ENCODE assay signal across 2 cellular contexts in genomic region chr1:212012034-212012740, GRCh38.
TF ChIP-seq lines count a peak whose summit lies in the region.

No MANE protein-coding gene starts in this region.

TF ChIP-seq in A549, 52 proteins besides CTCF, POLR2A, EP300 and RAD21 (continued from another document):
- TF ChIP-seq CHD4 (IDR thresholded peaks at IDR 0.05; ENCODE audit: borderline replicate concordance): no peak
- no peak for TF ChIP-seq EHMT2 (IDR thresholded peaks at IDR 0.05; ENCODE audit: low read depth)
- TF ChIP-seq KDM5A (IDR thresholded peaks at IDR 0.05): no peak
- no peak for TF ChIP-seq HOXA7 (CRISPR knock-in tag; IDR thresholded peaks at IDR 0.05)
- no peak for TF ChIP-seq HEYL (CRISPR knock-in tag; IDR thresholded peaks at IDR 0.05)
- no peak for TF ChIP-seq E2F6 (IDR thresholded peaks at IDR 0.05; ENCODE audit: borderline replicate concordance, low read depth)
- TF ChIP-seq HMGXB4 (CRISPR knock-in tag; IDR thresholded peaks at IDR 0.05; ENCODE audit: borderline replicate concordance): no peak
- TF ChIP-seq HES2 (IDR thresholded peaks at IDR 0.05): no peak
- no peak for TF ChIP-seq POLR2AphosphoS2 (conservative IDR thresholded peaks at IDR 0.05; ENCODE audit: low read length)
- TF ChIP-seq JUN (IDR thresholded peaks at IDR 0.05): no peak
- TF ChIP-seq CEBPB (IDR thresholded peaks at IDR 0.05): peak in 1 of 2 experiments; percentile 72; a peak in 2 of 4 replicates
- no peak for TF ChIP-seq EHF (CRISPR knock-in tag; IDR thresholded peaks at IDR 0.05)
- peak; percentile 42; the same call in 1 of the 2 replicates for TF ChIP-seq MAX (IDR thresholded peaks at IDR 0.05)
- no peak for TF ChIP-seq RARB (CRISPR knock-in tag; IDR thresholded peaks at IDR 0.05)
- no peak for TF ChIP-seq RNF2 (IDR thresholded peaks at IDR 0.05; ENCODE audit: borderline replicate concordance, low read depth)
- TF ChIP-seq, protein P1, sequence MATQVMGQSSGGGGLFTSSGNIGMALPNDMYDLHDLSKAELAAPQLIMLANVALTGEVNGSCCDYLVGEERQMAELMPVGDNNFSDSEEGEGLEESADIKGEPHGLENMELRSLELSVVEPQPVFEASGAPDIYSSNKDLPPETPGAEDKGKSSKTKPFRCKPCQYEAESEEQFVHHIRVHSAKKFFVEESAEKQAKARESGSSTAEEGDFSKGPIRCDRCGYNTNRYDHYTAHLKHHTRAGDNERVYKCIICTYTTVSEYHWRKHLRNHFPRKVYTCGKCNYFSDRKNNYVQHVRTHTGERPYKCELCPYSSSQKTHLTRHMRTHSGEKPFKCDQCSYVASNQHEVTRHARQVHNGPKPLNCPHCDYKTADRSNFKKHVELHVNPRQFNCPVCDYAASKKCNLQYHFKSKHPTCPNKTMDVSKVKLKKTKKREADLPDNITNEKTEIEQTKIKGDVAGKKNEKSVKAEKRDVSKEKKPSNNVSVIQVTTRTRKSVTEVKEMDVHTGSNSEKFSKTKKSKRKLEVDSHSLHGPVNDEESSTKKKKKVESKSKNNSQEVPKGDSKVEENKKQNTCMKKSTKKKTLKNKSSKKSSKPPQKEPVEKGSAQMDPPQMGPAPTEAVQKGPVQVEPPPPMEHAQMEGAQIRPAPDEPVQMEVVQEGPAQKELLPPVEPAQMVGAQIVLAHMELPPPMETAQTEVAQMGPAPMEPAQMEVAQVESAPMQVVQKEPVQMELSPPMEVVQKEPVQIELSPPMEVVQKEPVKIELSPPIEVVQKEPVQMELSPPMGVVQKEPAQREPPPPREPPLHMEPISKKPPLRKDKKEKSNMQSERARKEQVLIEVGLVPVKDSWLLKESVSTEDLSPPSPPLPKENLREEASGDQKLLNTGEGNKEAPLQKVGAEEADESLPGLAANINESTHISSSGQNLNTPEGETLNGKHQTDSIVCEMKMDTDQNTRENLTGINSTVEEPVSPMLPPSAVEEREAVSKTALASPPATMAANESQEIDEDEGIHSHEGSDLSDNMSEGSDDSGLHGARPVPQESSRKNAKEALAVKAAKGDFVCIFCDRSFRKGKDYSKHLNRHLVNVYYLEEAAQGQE (IDR thresholded peaks at IDR 0.05): no peak
- TF ChIP-seq USF2 (IDR thresholded peaks at IDR 0.05): no peak
- no peak for TF ChIP-seq GATA3 (IDR thresholded peaks at IDR 0.05; ENCODE audit: borderline replicate concordance)
- TF ChIP-seq TP53 (CRISPR knock-in tag; IDR thresholded peaks at IDR 0.05): no peak
- TF ChIP-seq CHD2 (IDR thresholded peaks at IDR 0.05; ENCODE audit: low read length, partially characterized antibody): no peak
- no peak; the same call in 1 of the 2 replicates for TF ChIP-seq ATOH8 (CRISPR knock-in tag; IDR thresholded peaks at IDR 0.05; ENCODE audit: low read depth)
- TF ChIP-seq MYC (IDR thresholded peaks at IDR 0.05; ENCODE audit: borderline replicate concordance, low read length): no peak
- TF ChIP-seq ZNF302 (CRISPR knock-in tag; IDR thresholded peaks at IDR 0.05): no peak

TF ChIP-seq in HepG2, 621 proteins besides CTCF, POLR2A, EP300 and RAD21 (continued from another document and continues in another):
- TF ChIP-seq HOXA7 (CRISPR knock-in tag; IDR thresholded peaks at IDR 0.05) (no peak), DZIP1 (CRISPR knock-in tag; IDR thresholded peaks at IDR 0.05) (no peak), ZNF574 (CRISPR knock-in tag; IDR thresholded peaks at IDR 0.05) (no peak), HOMEZ (CRISPR knock-in tag; IDR thresholded peaks at IDR 0.05; ENCODE audit: low read depth) (0 out of 2 replicates have a peak, but pooled peaks have one; percentile 13), ZNF501 (CRISPR knock-in tag; IDR thresholded peaks at IDR 0.05) (no peak), ZEB1 (IDR thresholded peaks at IDR 0.05; ENCODE audit: insufficient replicate concordance, low read depth) (no peak), MAZ (IDR thresholded peaks at IDR 0.05; ENCODE audit: borderline replicate concordance, low read depth, low read length) (no peak), MAZ (CRISPR knock-in tag; IDR thresholded peaks at IDR 0.05; ENCODE audit: low read depth) (0 out of 2 replicates have a peak, but pooled peaks have one; percentile 39), ZNF33B (CRISPR knock-in tag; IDR thresholded peaks at IDR 0.05) (no peak), ZNF350 (CRISPR knock-in tag; IDR thresholded peaks at IDR 0.05; ENCODE audit: borderline replicate concordance, low read depth) (no peak), ELF4 (CRISPR knock-in tag; IDR thresholded peaks at IDR 0.05; ENCODE audit: borderline replicate concordance) (no peak), ZBTB25 (CRISPR knock-in tag; IDR thresholded peaks at IDR 0.05) (no peak), GATAD1 (CRISPR knock-in tag; IDR thresholded peaks at IDR 0.05) (peak; percentile 42; the same call in 1 of the 2 replicates), ZNF264 (CRISPR knock-in tag; IDR thresholded peaks at IDR 0.05) (no peak), HNRNPK (IDR thresholded peaks at IDR 0.05; ENCODE audit: low read depth, low read length, poor library complexity, severe bottlenecking) (peak; percentile 55), STAG1 (CRISPR knock-in tag; IDR thresholded peaks at IDR 0.05) (peak; percentile 83), ZNF720 (CRISPR knock-in tag; IDR thresholded peaks at IDR 0.05) (no peak), ZFP36L1 (CRISPR knock-in tag; IDR thresholded peaks at IDR 0.05) (no peak), ZNF678 (CRISPR knock-in tag; IDR thresholded peaks at IDR 0.05) (no peak), CEBPB (IDR thresholded peaks at IDR 0.05; ENCODE audit: borderline replicate concordance, low read depth, low read length) (0 out of 2 replicates have a peak, but pooled peaks have one; percentile 11), ZNF547 (CRISPR knock-in tag; IDR thresholded peaks at IDR 0.05) (no peak), TARDBP (CRISPR knock-in tag; IDR thresholded peaks at IDR 0.05) (peak; percentile 50; the same call in 1 of the 2 replicates), ZNF205 (CRISPR knock-in tag; IDR thresholded peaks at IDR 0.05) (no peak), RORA (CRISPR knock-in tag; IDR thresholded peaks at IDR 0.05) (no peak), SAP130 (CRISPR knock-in tag; IDR thresholded peaks at IDR 0.05; ENCODE audit: low read depth) (peak; percentile 44; the same call in 1 of the 2 replicates), RBM22 (optimal IDR thresholded peaks at IDR 0.05; ENCODE audit: low read length) (peak; percentile 31), REXO4 (CRISPR knock-in tag; IDR thresholded peaks at IDR 0.05; ENCODE audit: borderline replicate concordance) (no peak), CEBPG (CRISPR knock-in tag; IDR thresholded peaks at IDR 0.05) (peak; percentile 57), TOPORS (CRISPR knock-in tag; IDR thresholded peaks at IDR 0.05) (0 out of 2 replicates have a peak, but pooled peaks have one; percentile 28), PCBP2 (optimal IDR thresholded peaks at IDR 0.05; ENCODE audit: low read depth, low read length, poor library complexity, severe bottlenecking) (no peak), MIER3 (CRISPR knock-in tag; IDR thresholded peaks at IDR 0.05; ENCODE audit: borderline replicate concordance) (0 out of 2 replicates have a peak, but pooled peaks have one; percentile 38), GTF3A (CRISPR knock-in tag; conservative IDR thresholded peaks at IDR 0.05) (no peak), HMGXB4 (CRISPR knock-in tag; IDR thresholded peaks at IDR 0.05; ENCODE audit: borderline replicate concordance in 1 of 2, low read depth in 1 of 2) (peak in 1 of 2 experiments; percentile 54; a peak in 1 of 4 replicates), HDAC2 (CRISPR knock-in tag; IDR thresholded peaks at IDR 0.05) (0 out of 2 replicates have a peak, but pooled peaks have one; percentile 22), ELF3 (CRISPR knock-in tag; IDR thresholded peaks at IDR 0.05) (0 out of 2 replicates have a peak, but pooled peaks have one; percentile 15)
- TF ChIP-seq, protein P2, sequence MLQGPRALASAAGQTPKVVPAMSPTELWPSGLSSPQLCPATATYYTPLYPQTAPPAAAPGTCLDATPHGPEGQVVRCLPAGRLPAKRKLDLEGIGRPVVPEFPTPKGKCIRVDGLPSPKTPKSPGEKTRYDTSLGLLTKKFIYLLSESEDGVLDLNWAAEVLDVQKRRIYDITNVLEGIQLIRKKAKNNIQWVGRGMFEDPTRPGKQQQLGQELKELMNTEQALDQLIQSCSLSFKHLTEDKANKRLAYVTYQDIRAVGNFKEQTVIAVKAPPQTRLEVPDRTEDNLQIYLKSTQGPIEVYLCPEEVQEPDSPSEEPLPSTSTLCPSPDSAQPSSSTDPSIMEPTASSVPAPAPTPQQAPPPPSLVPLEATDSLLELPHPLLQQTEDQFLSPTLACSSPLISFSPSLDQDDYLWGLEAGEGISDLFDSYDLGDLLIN (CRISPR knock-in tag; IDR thresholded peaks at IDR 0.05; ENCODE audit: borderline replicate concordance): no peak
- TF ChIP-seq, protein P3, sequence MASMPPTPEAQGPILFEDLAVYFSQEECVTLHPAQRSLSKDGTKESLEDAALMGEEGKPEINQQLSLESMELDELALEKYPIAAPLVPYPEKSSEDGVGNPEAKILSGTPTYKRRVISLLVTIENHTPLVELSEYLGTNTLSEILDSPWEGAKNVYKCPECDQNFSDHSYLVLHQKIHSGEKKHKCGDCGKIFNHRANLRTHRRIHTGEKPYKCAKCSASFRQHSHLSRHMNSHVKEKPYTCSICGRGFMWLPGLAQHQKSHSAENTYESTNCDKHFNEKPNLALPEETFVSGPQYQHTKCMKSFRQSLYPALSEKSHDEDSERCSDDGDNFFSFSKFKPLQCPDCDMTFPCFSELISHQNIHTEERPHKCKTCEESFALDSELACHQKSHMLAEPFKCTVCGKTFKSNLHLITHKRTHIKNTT (CRISPR knock-in tag; IDR thresholded peaks at IDR 0.05): no peak
- TF ChIP-seq, protein P4, sequence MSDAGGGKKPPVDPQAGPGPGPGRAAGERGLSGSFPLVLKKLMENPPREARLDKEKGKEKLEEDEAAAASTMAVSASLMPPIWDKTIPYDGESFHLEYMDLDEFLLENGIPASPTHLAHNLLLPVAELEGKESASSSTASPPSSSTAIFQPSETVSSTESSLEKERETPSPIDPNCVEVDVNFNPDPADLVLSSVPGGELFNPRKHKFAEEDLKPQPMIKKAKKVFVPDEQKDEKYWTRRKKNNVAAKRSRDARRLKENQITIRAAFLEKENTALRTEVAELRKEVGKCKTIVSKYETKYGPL (CRISPR knock-in tag; IDR thresholded peaks at IDR 0.05): no peak
